ENCODE assay signal across 15 cellular contexts in genomic region chr1:102588536-102588935, GRCh38.
DNase-seq lines count a peak whose midpoint lies in the region; ATAC-seq and TF ChIP-seq lines count a peak whose summit lies in the region.
"Had no signal": no experiment of that assay in that cellular context is flagged by ENCODE, and none has a peak within 500 bp of the region (broad histone marks: within the 10 kb centered on the region; RNA-seq: fewer than 3 reads in every experiment).

No MANE protein-coding gene starts in this region.

- no peaks in the 10 kb centered on the region for H3K9me3 ChIP-seq in A673 (ENCODE audit: low read depth, low read length, poor library complexity, severe bottlenecking)
- H3K9me3 ChIP-seq: suprapubic skin had no signal

- peaks cover 11% of the 10 kb centered on the region for H3K4me1 ChIP-seq in A673 (ENCODE audit: insufficient read depth, low read length, poor library complexity, severe bottlenecking)
- H3K4me1 ChIP-seq: suprapubic skin had no signal

- intact Hi-C loops in A673 (cut with micrococcal nuclease; ENCODE audit: unreplicated experiment), result no loop called here

- H3K4me3 ChIP-seq in A673 (ENCODE audit: low read depth, low read length, poor library complexity, severe bottlenecking), result no peak overlapping the region
- H3K4me3 ChIP-seq: suprapubic skin had no signal

- no TSS peak for BruUV-seq in A673 (replicated peaks; lab: Mats Ljungman, UMichigan)

- ATAC-seq in GM18498 (IDR thresholded peaks at IDR 0.05; ENCODE audit: unreplicated experiment), result no peak
- ATAC-seq: activated CD4-positive, alpha-beta T cell treated with anti-CD3 and anti-CD28 coated beads for 36 hours; effector memory CD8-positive, alpha-beta T cell; HepG2; stimulated activated effector memory CD8-positive, alpha-beta T cell treated with anti-CD3 and anti-CD28 coated beads, Interleukin-12 subunit alpha, Interleukin-12 subunit beta, amount 100 ng/mL, for 72 hours had no signal

- DNase-seq in A673 (ENCODE audit: low spot score) (peak; percentile 12), DMS53 treated with DMSO at 0.1 percent for 48 hours (lab: John Stamatoyannopoulos, UW; ENCODE audit: unreplicated experiment) (peak; percentile 88), OCI-M1 (lab: John Stamatoyannopoulos, UW) (peak; percentile 32), glomerular visceral epithelial cell (ENCODE audit: extremely low spot score) (peak; percentile 6)
- no peak for DNase-seq in activated naive CD4-positive, alpha-beta T cell (lab: John Stamatoyannopoulos, UW)
- DNase-seq in stimulated activated CD4-positive, alpha-beta T cell treated with anti-CD3 and anti-CD28 coated beads, Interleukin-15, amount 100 ng/mL, for 24 hours, result no peak
- DNase-seq: activated CD4-positive, alpha-beta T cell treated with anti-CD3 and anti-CD28 coated beads for 36 hours; CD8-positive, alpha-beta memory T cell; effector memory CD8-positive, alpha-beta T cell; midbrain; NCI-H146 had no signal

- H3K27me3 ChIP-seq in A673 (replicated peaks; ENCODE audit: insufficient read depth, low read depth, low read length, poor library complexity), result no peaks in the 10 kb centered on the region
- H3K27me3 ChIP-seq: suprapubic skin had no signal

- POLR2A ChIA-PET in A673 (lab: Charles Lee; ENCODE audit: low non-redundant PET), result no interaction called here

- no peak for TF ChIP-seq CTCF in A673 (conservative IDR thresholded peaks at IDR 0.05; ENCODE audit: low read depth, low read length)

- CTCF ChIA-PET in A673 (lab: Charles Lee), result no interaction called here

- no peaks in the 10 kb centered on the region for H3K36me3 ChIP-seq in A673 (ENCODE audit: insufficient read depth, low read length, poor library complexity, severe bottlenecking)
- H3K36me3 ChIP-seq: suprapubic skin had no signal

- no peak overlapping the region for H3K27ac ChIP-seq in A673 (ENCODE audit: low read depth, low read length, poor library complexity, severe bottlenecking)
- H3K27ac ChIP-seq: suprapubic skin had no signal

Comparison
In these comparisons a context has a peak if more than half of its experiments do, and no peak if none do; other contexts are left out.
1. DNase-seq: peak in A673 (single experiment), DMS53 treated with DMSO at 0.1 percent for 48 hours (single experiment), OCI-M1 (single experiment) and glomerular visceral epithelial cell (single experiment); none in activated naive CD4-positive, alpha-beta T cell (0 of 4) and stimulated activated CD4-positive, alpha-beta T cell treated with anti-CD3 and anti-CD28 coated beads, Interleukin-15, amount 100 ng/mL, for 24 hours (single experiment).